ENCODE assay signal across 1 cellular context in the genomic region with DNA sequence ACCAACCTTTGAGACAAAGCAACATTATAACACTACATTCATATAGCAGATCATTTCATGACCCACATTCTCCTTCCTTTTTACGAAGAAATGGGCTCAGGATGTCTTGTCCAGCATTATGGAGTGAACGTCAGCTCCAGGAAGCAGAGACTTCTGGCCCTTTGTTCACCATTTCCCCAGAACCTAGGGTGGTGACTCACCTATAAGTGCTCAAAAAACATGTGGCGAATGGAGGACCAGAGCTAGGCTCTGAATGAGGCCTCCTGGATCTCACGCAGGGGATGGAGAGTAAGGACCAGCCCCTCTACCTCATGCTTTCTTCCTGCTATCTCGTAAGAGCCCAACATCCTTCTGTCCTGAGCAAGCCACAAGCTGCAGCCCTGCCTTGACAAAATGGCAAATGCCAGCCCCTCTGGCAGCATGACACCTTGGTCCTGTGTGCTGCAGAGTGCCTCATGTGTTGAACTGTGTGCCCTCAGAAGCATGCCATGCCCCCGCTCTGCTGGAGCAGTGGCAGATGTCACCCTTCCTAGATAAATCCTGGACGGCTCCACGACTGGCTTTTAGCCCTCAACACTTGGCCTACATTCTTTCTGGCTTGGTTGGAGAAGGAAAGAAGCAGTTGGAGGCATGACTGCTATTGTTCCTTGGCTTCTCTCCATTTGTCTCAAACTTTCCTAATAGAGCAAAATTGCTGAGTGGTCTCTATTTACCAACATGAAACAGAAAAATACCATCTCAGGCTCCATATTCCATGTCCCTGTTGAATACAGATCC.
TF ChIP-seq lines count a peak whose summit lies in the region.

No MANE protein-coding gene starts in this region.

TF ChIP-seq in WTC11, 78 proteins besides CTCF, POLR2A, EP300 and RAD21 (continued from another document):
- TF ChIP-seq, protein P1, sequence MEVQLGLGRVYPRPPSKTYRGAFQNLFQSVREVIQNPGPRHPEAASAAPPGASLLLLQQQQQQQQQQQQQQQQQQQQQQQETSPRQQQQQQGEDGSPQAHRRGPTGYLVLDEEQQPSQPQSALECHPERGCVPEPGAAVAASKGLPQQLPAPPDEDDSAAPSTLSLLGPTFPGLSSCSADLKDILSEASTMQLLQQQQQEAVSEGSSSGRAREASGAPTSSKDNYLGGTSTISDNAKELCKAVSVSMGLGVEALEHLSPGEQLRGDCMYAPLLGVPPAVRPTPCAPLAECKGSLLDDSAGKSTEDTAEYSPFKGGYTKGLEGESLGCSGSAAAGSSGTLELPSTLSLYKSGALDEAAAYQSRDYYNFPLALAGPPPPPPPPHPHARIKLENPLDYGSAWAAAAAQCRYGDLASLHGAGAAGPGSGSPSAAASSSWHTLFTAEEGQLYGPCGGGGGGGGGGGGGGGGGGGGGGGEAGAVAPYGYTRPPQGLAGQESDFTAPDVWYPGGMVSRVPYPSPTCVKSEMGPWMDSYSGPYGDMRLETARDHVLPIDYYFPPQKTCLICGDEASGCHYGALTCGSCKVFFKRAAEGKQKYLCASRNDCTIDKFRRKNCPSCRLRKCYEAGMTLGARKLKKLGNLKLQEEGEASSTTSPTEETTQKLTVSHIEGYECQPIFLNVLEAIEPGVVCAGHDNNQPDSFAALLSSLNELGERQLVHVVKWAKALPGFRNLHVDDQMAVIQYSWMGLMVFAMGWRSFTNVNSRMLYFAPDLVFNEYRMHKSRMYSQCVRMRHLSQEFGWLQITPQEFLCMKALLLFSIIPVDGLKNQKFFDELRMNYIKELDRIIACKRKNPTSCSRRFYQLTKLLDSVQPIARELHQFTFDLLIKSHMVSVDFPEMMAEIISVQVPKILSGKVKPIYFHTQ (CRISPR knock-in tag; IDR thresholded peaks at IDR 0.05), result no peak
- TF ChIP-seq, protein P2, sequence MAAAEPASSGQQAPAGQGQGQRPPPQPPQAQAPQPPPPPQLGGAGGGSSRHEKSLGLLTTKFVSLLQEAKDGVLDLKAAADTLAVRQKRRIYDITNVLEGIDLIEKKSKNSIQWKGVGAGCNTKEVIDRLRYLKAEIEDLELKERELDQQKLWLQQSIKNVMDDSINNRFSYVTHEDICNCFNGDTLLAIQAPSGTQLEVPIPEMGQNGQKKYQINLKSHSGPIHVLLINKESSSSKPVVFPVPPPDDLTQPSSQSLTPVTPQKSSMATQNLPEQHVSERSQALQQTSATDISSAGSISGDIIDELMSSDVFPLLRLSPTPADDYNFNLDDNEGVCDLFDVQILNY (CRISPR knock-in tag; IDR thresholded peaks at IDR 0.05), result no peak
- TF ChIP-seq NR3C1 (CRISPR knock-in tag; conservative IDR thresholded peaks at IDR 0.05; ENCODE audit: low read depth) (no peak), FOXJ3 (CRISPR knock-in tag; IDR thresholded peaks at IDR 0.05; ENCODE audit: borderline replicate concordance) (no peak), JAZF1 (CRISPR knock-in tag; IDR thresholded peaks at IDR 0.05) (no peak), NFATC4 (CRISPR knock-in tag; IDR thresholded peaks at IDR 0.05) (no peak), TEAD4 (CRISPR knock-in tag; IDR thresholded peaks at IDR 0.05) (no peak)
- TF ChIP-seq, protein P3, sequence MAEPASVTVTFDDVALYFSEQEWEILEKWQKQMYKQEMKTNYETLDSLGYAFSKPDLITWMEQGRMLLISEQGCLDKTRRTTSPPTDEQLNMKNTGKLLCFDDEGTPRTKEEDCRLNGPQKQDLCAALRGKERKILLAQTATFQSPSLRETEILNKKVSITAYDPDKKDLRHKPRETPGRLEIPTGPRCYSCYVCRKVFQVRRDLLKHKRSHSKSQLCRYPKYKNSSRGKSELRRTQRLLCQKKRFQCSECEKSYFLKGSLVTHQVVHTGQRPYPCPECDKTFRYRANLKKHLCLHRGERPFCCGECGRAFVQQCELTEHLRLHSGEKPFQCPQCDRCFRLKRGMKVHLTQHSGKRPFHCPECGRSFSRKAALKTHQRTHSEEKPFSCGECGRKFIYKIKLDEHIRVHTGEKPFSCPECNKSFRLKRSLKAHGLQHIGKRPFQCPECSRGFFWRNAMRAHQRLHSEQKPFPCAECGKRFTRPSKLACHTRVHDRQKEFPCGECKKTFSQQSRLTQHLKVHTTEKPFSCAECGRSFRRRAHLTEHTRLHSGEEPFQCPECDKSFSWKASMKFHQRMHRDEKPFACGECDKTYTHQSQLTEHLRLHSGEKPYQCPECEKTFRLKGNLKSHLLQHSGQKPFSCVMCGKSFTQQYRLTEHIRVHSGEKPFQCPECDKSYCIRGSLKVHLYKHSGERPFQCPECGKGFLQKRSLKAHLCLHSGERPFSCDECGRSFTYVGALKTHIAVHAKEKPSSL (CRISPR knock-in tag; conservative IDR thresholded peaks at IDR 0.05), result no peak
- TF ChIP-seq, protein P4, sequence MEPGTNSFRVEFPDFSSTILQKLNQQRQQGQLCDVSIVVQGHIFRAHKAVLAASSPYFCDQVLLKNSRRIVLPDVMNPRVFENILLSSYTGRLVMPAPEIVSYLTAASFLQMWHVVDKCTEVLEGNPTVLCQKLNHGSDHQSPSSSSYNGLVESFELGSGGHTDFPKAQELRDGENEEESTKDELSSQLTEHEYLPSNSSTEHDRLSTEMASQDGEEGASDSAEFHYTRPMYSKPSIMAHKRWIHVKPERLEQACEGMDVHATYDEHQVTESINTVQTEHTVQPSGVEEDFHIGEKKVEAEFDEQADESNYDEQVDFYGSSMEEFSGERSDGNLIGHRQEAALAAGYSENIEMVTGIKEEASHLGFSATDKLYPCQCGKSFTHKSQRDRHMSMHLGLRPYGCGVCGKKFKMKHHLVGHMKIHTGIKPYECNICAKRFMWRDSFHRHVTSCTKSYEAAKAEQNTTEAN (CRISPR knock-in tag; IDR thresholded peaks at IDR 0.05), result no peak
TF ChIP-seq in WTC11: peak in this region for 0.
